In genomic region chr4:41024556-41025491, GRCh38 we compare ENCODE assay signal across 1 cellular context.
TF ChIP-seq lines count a peak whose summit lies in the region.

No MANE protein-coding gene starts in this region.

TF ChIP-seq in GM12878, 131 proteins besides CTCF, POLR2A, EP300 and RAD21 (continued from another document):
- TF ChIP-seq, protein P1, sequence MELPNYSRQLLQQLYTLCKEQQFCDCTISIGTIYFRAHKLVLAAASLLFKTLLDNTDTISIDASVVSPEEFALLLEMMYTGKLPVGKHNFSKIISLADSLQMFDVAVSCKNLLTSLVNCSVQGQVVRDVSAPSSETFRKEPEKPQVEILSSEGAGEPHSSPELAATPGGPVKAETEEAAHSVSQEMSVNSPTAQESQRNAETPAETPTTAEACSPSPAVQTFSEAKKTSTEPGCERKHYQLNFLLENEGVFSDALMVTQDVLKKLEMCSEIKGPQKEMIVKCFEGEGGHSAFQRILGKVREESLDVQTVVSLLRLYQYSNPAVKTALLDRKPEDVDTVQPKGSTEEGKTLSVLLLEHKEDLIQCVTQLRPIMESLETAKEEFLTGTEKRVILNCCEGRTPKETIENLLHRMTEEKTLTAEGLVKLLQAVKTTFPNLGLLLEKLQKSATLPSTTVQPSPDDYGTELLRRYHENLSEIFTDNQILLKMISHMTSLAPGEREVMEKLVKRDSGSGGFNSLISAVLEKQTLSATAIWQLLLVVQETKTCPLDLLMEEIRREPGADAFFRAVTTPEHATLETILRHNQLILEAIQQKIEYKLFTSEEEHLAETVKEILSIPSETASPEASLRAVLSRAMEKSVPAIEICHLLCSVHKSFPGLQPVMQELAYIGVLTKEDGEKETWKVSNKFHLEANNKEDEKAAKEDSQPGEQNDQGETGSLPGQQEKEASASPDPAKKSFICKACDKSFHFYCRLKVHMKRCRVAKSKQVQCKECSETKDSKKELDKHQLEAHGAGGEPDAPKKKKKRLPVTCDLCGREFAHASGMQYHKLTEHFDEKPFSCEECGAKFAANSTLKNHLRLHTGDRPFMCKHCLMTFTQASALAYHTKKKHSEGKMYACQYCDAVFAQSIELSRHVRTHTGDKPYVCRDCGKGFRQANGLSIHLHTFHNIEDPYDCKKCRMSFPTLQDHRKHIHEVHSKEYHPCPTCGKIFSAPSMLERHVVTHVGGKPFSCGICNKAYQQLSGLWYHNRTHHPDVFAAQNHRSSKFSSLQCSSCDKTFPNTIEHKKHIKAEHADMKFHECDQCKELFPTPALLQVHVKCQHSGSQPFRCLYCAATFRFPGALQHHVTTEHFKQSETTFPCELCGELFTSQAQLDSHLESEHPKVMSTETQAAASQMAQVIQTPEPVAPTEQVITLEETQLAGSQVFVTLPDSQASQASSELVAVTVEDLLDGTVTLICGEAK (IDR thresholded peaks at IDR 0.05; ENCODE audit: borderline replicate concordance) = no peak
TF ChIP-seq in GM12878: peak in this region for 3.
